Comparison of ENCODE assay signal across 1 cellular context in genomic region chr1:114853584-114853983, GRCh38.
TF ChIP-seq lines count a peak whose summit lies in the region.

No MANE protein-coding gene starts in this region.

TF ChIP-seq in K562, 482 proteins besides CTCF, POLR2A, EP300 and RAD21 (continued from another document and continues in another):
- TF ChIP-seq TSHZ1 (CRISPR knock-in tag; IDR thresholded peaks at IDR 0.05) (no peak), U2AF2 (optimal IDR thresholded peaks at IDR 0.05; ENCODE audit: low read depth, low read length) (no peak), L3MBTL2 (IDR thresholded peaks at IDR 0.05) (peak; percentile 48), TFE3 (CRISPR knock-in tag; IDR thresholded peaks at IDR 0.05) (no peak), XRCC3 (IDR thresholded peaks at IDR 0.05) (no peak), ZNF511 (CRISPR knock-in tag; IDR thresholded peaks at IDR 0.05) (no peak), BRF1 (IDR thresholded peaks at IDR 0.05; ENCODE audit: borderline replicate concordance, extremely low read depth, insufficient read length) (no peak), SREBF1 (IDR thresholded peaks at IDR 0.05; ENCODE audit: borderline replicate concordance, low read depth, low read length) (no peak), DIDO1 (tag; IDR thresholded peaks at IDR 0.05; ENCODE audit: low read depth) (no peak), THRB (CRISPR knock-in tag; conservative IDR thresholded peaks at IDR 0.05) (no peak), EGR1 (conservative IDR thresholded peaks at IDR 0.05) (no peak), HES1 (IDR thresholded peaks at IDR 0.05; ENCODE audit: low read depth) (peak; percentile 66), KDM5B (IDR thresholded peaks at IDR 0.05; ENCODE audit: insufficient replicate concordance, low read depth, low read length) (no peak), RFX1 (IDR thresholded peaks at IDR 0.05) (no peak), ZNF436 (CRISPR knock-in tag; IDR thresholded peaks at IDR 0.05) (no peak), ILF3 (IDR thresholded peaks at IDR 0.05; ENCODE audit: borderline replicate concordance) (no peak), PRDM10 (IDR thresholded peaks at IDR 0.05; ENCODE audit: partially characterized antibody) (no peak), NR2F6 (CRISPR knock-in tag; IDR thresholded peaks at IDR 0.05) (no peak), THAP12 (CRISPR knock-in tag; IDR thresholded peaks at IDR 0.05) (no peak), ZBTB7A (IDR thresholded peaks at IDR 0.05; ENCODE audit: borderline replicate concordance, control insufficient read depth, low read depth, low read length) (no peak), CEBPB (tag; IDR thresholded peaks at IDR 0.05) (0 out of 2 replicates have a peak, but pooled peaks have one; percentile 25), MTA2 (IDR thresholded peaks at IDR 0.05; ENCODE audit: low read depth) (no peak), KDM2B (CRISPR knock-in tag; IDR thresholded peaks at IDR 0.05) (no peak), HNRNPL (IDR thresholded peaks at IDR 0.05; ENCODE audit: low read depth, low read length) (no peak), TBL1XR1 (IDR thresholded peaks at IDR 0.05; ENCODE audit: low read length in 2 of 2) (no peak), FIP1L1 (IDR thresholded peaks at IDR 0.05; ENCODE audit: low read depth, low read length, poor library complexity, severe bottlenecking) (no peak), ZNF197 (CRISPR knock-in tag; IDR thresholded peaks at IDR 0.05; ENCODE audit: low read depth) (no peak), RBM25 (IDR thresholded peaks at IDR 0.05; ENCODE audit: low read depth, low read length, severe bottlenecking) (no peak), ZNF408 (CRISPR knock-in tag; IDR thresholded peaks at IDR 0.05; ENCODE audit: low read depth) (no peak), BHLHE40 (IDR thresholded peaks at IDR 0.05; ENCODE audit: low read length) (no peak), MCM5 (IDR thresholded peaks at IDR 0.05; ENCODE audit: low read depth) (no peak), ETV6 (IDR thresholded peaks at IDR 0.05; ENCODE audit: borderline replicate concordance in 1 of 2, low read depth in 2 of 2, low read length in 1 of 2) (no peak), ETV6 (CRISPR knock-in tag; IDR thresholded peaks at IDR 0.05; ENCODE audit: borderline replicate concordance) (no peak), NR2C2 (CRISPR knock-in tag; IDR thresholded peaks at IDR 0.05) (no peak), NR2C2 (tag; IDR thresholded peaks at IDR 0.05) (no peak), MXI1 (IDR thresholded peaks at IDR 0.05; ENCODE audit: low read depth, low read length) (no peak)
